8 cellular contexts compared by ENCODE assay signal in genomic region chr1:223846668-223847007, GRCh38. TPM values are rescaled to one million over a fixed set of nuclear protein-coding genes. Genes with fewer than 3 reads are reported as not detected.
A peak's percentile ranks its signal among the peaks of the same experiment; 100 is the strongest.
DNase-seq lines count a peak whose midpoint lies in the region; ATAC-seq and TF ChIP-seq lines count a peak whose summit lies in the region.

No MANE protein-coding gene starts in this region.

- no peaks in the 10 kb centered on the region for H3K36me3 ChIP-seq in GM06990 (ENCODE audit: control insufficient read depth, insufficient read depth, low read length)
- no peaks in the 10 kb centered on the region for H3K36me3 ChIP-seq in ectodermal cell (ENCODE audit: control insufficient read depth, insufficient read depth, low read length)
- H3K36me3 ChIP-seq in mucosa of descending colon (ENCODE audit: low read depth): no peaks in the 10 kb centered on the region
- H3K36me3 ChIP-seq in aorta (ENCODE audit: control insufficient read depth in 1 of 2, insufficient read depth in 2 of 2, low read length in 1 of 2): no peaks in the 10 kb centered on the region

- H3K27me3 ChIP-seq in GM06990 (replicated peaks; ENCODE audit: control insufficient read depth, insufficient read depth, low read length) (no peaks in the 10 kb centered on the region), ectodermal cell (ENCODE audit: control insufficient read depth, insufficient read depth, low read length, poor library complexity, severe bottlenecking) (no peaks in the 10 kb centered on the region), aorta (ENCODE audit: control insufficient read depth in 1 of 2, insufficient read depth in 2 of 2, low read length in 1 of 2) (no peaks in the 10 kb centered on the region)

- H3K4me1 ChIP-seq in ectodermal cell (ENCODE audit: control insufficient read depth, insufficient read depth, low read length): no peaks in the 10 kb centered on the region
- peaks cover 18% of the 10 kb centered on the region for H3K4me1 ChIP-seq in mucosa of descending colon (ENCODE audit: low read depth)
- no peaks in the 10 kb centered on the region for H3K4me1 ChIP-seq in aorta (ENCODE audit: control insufficient read depth in 1 of 2, insufficient read depth in 2 of 2, low read length in 2 of 2)

- H3K4me3 ChIP-seq in AG04449 (ENCODE audit: low read depth, low read length) (peak overlapping the region; percentile 63), GM06990 (replicated peaks; ENCODE audit: low read depth, low read length) (peak overlapping the region; percentile 66), ectodermal cell (ENCODE audit: insufficient read depth, low read depth, low read length) (peak overlapping the region; percentile 89), mucosa of descending colon (peak overlapping the region; percentile 93), aorta (ENCODE audit: low read length in 2 of 2) (peak overlapping the region; percentile 22 to 58)

- ATAC-seq in mucosa of descending colon (peak; percentile 13), aorta (ENCODE audit: low FRiP score) (no peak), GM18861 (IDR thresholded peaks at IDR 0.05; ENCODE audit: unreplicated experiment) (no peak)

- DNase-seq in AG04449 (ENCODE audit: low read depth, low spot score) (no peak), GM06990 (ENCODE audit: extremely low read depth, insufficient read length) (no peak), SHP77 (lab: John Stamatoyannopoulos, UW) (peak; percentile 5 to 10), mucosa of descending colon (peak in 2 of 3 donors; percentile 51 to 55), aorta (no peak), NK-92 (lab: John Stamatoyannopoulos, UW; ENCODE audit: unreplicated experiment) (no peak)

- H3K27ac ChIP-seq in ectodermal cell (ENCODE audit: insufficient read depth, low read depth, low read length, poor library complexity, severe bottlenecking) (peak overlapping the region; percentile 99), aorta (ENCODE audit: low read depth in 1 of 2, low read length in 2 of 2) (peak overlapping the region; percentile 81 to 88)

- POLR2A ChIA-PET in AG04449 (lab: Yijun Ruan, JAX): interaction anchor here (1.1 to 1.5 kb wide), 2 partner anchors 41 to 130 kb away, joined by 4 to 5 read pairs; no protein-coding TSS in a partner anchor

- TF ChIP-seq CTCF in AG04449 (IDR thresholded peaks at IDR 0.05; ENCODE audit: insufficient read depth, low read length, missing control alignments) (no peak), GM06990 (IDR thresholded peaks at IDR 0.05; ENCODE audit: insufficient read depth, low read length, poor library complexity, severe bottlenecking) (no peak), mucosa of descending colon (IDR thresholded peaks at IDR 0.05) (no peak)

- intact Hi-C loops in mucosa of descending colon (cut with DNase I, micrococcal nuclease): no loop called here
- intact Hi-C loops in aorta (cut with DNase I): loop anchor here in 1 of 2 donors (2.0 to 5.0 kb wide), 3 partner anchors 34 to 144 kb away; no protein-coding TSS in a partner anchor

- H3K9me3 ChIP-seq in ectodermal cell (ENCODE audit: control insufficient read depth, low read length) (no peaks in the 10 kb centered on the region), mucosa of descending colon (no peaks in the 10 kb centered on the region), aorta (ENCODE audit: control insufficient read depth, low read length) (no peaks in the 10 kb centered on the region)

- 28 to 43% methylated on average over 5 of the region's 5 CpGs for WGBS in ectodermal cell, 2 experiments
- WGBS in aorta, 2 donors: 3% methylated on average over 5 of the region's 5 CpGs

- CTCF ChIA-PET in AG04449 (lab: Yijun Ruan, JAX): interaction anchor here (0.6 to 2.5 kb wide), 22 partner anchors 8 to 713 kb away, joined by 3 to 13 read pairs (median 4); no protein-coding TSS in a partner anchor

RNA-seq across cellular contexts. Expression of gene TP53BP2, which starts 0.9 kb away (rescaled TPM):
- 50.1 TPM for polyA plus RNA-seq in ectodermal cell (2013, experiment 1 of 4)
- 55.3 TPM for polyA plus RNA-seq in ectodermal cell (2013, experiment 2 of 4)
- polyA plus RNA-seq in ectodermal cell (2013, experiment 3 of 4): 42.7 TPM
- polyA plus RNA-seq in ectodermal cell (2013, experiment 4 of 4): 45.9 TPM
- total RNA-seq in mucosa of descending colon (10 to 100 TPM; 30.6 to 34.5 (median 32.5) TPM), aorta (10 to 100 TPM; 60.6 to 83.9 TPM)
- 10 to 100 TPM; 10.3 to 22.3 TPM for polyA plus RNA-seq in aorta

Comparison
In these comparisons a context has a peak if more than half of its experiments do, and no peak if none do; other contexts are left out.
1. DNase-seq: peak in SHP77 (2 of 2) and mucosa of descending colon (2 of 3); none in AG04449 (single experiment), GM06990 (single experiment), aorta (0 of 2) and NK-92 (single experiment).
2. H3K4me3 ChIP-seq: peak in every context shown above with its lines; median percentile 93 in mucosa of descending colon; 89 in ectodermal cell; 66 in GM06990; 63 in AG04449; 40 in aorta.